Comparison of ENCODE assay signal across 15 cellular contexts in the genomic region with DNA sequence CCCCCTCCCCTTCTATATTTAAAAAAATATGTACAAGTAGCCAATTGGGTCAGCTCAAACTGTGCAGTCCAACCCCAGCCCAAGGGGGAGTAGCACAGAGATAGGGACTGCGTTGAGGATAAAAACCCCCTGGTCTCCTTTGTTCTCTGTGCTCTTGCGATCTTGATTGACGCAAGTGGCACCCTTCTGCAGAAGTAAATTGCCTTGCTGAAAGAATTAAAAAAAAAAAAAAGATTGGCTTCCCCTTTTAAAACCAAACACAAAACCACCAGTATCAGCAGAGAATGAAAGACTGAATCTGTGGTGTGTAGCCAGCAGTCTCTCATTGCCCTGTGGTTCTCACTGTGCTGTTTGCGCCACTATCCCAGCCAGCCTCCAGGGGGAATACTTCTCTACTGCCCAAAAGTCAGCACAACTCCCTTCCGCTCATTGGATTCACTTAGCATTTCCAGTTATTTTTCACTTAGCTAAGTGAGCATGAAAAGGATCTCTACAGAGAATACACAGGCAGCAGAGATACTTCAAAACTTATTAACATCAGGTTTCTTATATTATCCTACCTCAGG. TPM values are rescaled to one million over a fixed set of nuclear protein-coding genes. Genes with fewer than 3 reads are reported as not detected.
A peak's percentile ranks its signal among the peaks of the same experiment; 100 is the strongest.
DNase-seq lines count a peak whose midpoint lies in the region; ATAC-seq and TF ChIP-seq lines count a peak whose summit lies in the region.
"Had no signal": no experiment of that assay in that cellular context is flagged by ENCODE, and none has a peak within 500 bp of the region (broad histone marks: within the 10 kb centered on the region; RNA-seq: fewer than 3 reads in every experiment).

No MANE protein-coding gene starts in this region.

- no peak overlapping the region for H3K4me2 ChIP-seq in hepatocyte

- WGBS in heart right ventricle, 2 donors: 92 to 95% methylated on average over 5 of the region's 5 CpGs
- 91% methylated on average over 5 of the region's 5 CpGs for WGBS in hepatocyte (ENCODE audit: low lambda C conversion rate, missing lambda C conversion rate)

- no peak for ATAC-seq in heart right ventricle
- ATAC-seq in natural killer cell: no peak
- ATAC-seq in GM18867 (IDR thresholded peaks at IDR 0.05; ENCODE audit: unreplicated experiment): no peak
- ATAC-seq: pancreas had no signal

- peak overlapping the region in 1 of 2 donors; percentile 95 for H3K27ac Mint-ChIP-seq in natural killer cell
- H3K27ac Mint-ChIP-seq: activated B cell treated with CpG ODN at 0.5 μM for 24 hours had no signal

- H2AFZ ChIP-seq in hepatocyte: no peak overlapping the region

- in situ Hi-C loops in SK-MEL-5 (cut with HindIII; ENCODE audit: low pct_unique_long_range_greater_than_20kb, low sequenced_read_pairs) (no loop called here), ACHN (cut with HindIII; ENCODE audit: low pct_ligation_motif_present, low pct_unique_long_range_greater_than_20kb, low sequenced_read_pairs) (no loop called here)

- no peak for DNase-seq in left ventricle myocardium inferior
- no peak for DNase-seq in heart right ventricle
- DNase-seq in SK-MEL-5 (ENCODE audit: low read depth, low spot score): peak; percentile 11
- DNase-seq in hepatocyte (ENCODE audit: low spot score): peak; percentile 27
- no peak for DNase-seq in activated naive CD4-positive, alpha-beta T cell (lab: John Stamatoyannopoulos, UW)
- DNase-seq in natural killer cell: no peak
- DNase-seq in ACHN: no peak
- DNase-seq: activated B cell treated with CpG ODN at 0.5 μM for 24 hours; activated T-cell treated with anti-CD3 and anti-CD28 coated beads for 4 hours; effector CD8-positive, alpha-beta T cell; GF-D8; NCI-H510A treated with DMSO at 0.1 percent for 48 hours; pancreas had no signal

- no peaks in the 10 kb centered on the region for H3K9me2 ChIP-seq in hepatocyte (replicated peaks; ENCODE audit: insufficient read depth)

- intact Hi-C loops in left ventricle myocardium inferior (cut with micrococcal nuclease): no loop called here
- intact Hi-C loops in heart right ventricle (cut with DNase I): no loop called here
- intact Hi-C loops in natural killer cell (cut with micrococcal nuclease): loop anchor here (5.0 kb wide), 1 partner anchor 96 kb away; the partner anchor contains the start of gene UBE2D3

- H3K27me3 Mint-ChIP-seq in natural killer cell (ENCODE audit: low read depth in 2 of 2): no peaks in the 10 kb centered on the region
- H3K27me3 Mint-ChIP-seq: activated B cell treated with CpG ODN at 0.5 μM for 24 hours had no signal

- no peak overlapping the region for H3K4me3 ChIP-seq in left ventricle myocardium inferior
- no peak overlapping the region for H3K4me3 ChIP-seq in heart right ventricle
- no peak overlapping the region for H3K4me3 ChIP-seq in hepatocyte
- H3K4me3 ChIP-seq: pancreas, SJSA1 had no signal

- TF ChIP-seq CTCF in left ventricle myocardium inferior (IDR thresholded peaks at IDR 0.05; ENCODE audit: borderline replicate concordance) (peak; percentile 19), heart right ventricle (IDR thresholded peaks at IDR 0.05) (no peak), hepatocyte (IDR thresholded peaks at IDR 0.05; ENCODE audit: poor library complexity) (peak; percentile 20), natural killer cell (IDR thresholded peaks at IDR 0.05) (no peak)

- no peaks in the 10 kb centered on the region for H3K27me3 ChIP-seq in left ventricle myocardium inferior (ENCODE audit: low read depth)
- H3K27me3 ChIP-seq in heart right ventricle: no peaks in the 10 kb centered on the region
- H3K27me3 ChIP-seq in hepatocyte: no peaks in the 10 kb centered on the region
- H3K27me3 ChIP-seq: pancreas, SJSA1 had no signal

- H4K20me1 ChIP-seq in hepatocyte (ENCODE audit: insufficient read depth, poor library complexity, severe bottlenecking): no peaks in the 10 kb centered on the region

- H3K79me2 ChIP-seq in hepatocyte: peaks cover 46% of the 10 kb centered on the region

- H3K4me1 ChIP-seq in left ventricle myocardium inferior (peaks cover 34% of the 10 kb centered on the region), heart right ventricle (peaks cover 0 to 29% (median 13%) of the 10 kb centered on the region in 9 donors), hepatocyte (ENCODE audit: insufficient read depth) (peaks cover 26% of the 10 kb centered on the region)

- H3K4me3 Mint-ChIP-seq in natural killer cell: no peak overlapping the region
- H3K4me3 Mint-ChIP-seq: activated B cell treated with CpG ODN at 0.5 μM for 24 hours had no signal

- peaks cover 43 to 58% of the 10 kb centered on the region in 2 donors for H3K4me1 Mint-ChIP-seq in natural killer cell

- H3K36me3 Mint-ChIP-seq in natural killer cell: no peaks in the 10 kb centered on the region

- H3K36me3 ChIP-seq in left ventricle myocardium inferior: no peaks in the 10 kb centered on the region
- H3K36me3 ChIP-seq in heart right ventricle: peaks cover 0 to 13% (median 0%) of the 10 kb centered on the region in 9 donors
- H3K36me3 ChIP-seq in hepatocyte (replicated peaks; ENCODE audit: insufficient read depth, low read depth): no peaks in the 10 kb centered on the region
- H3K36me3 ChIP-seq: pancreas had no signal

- H3K9me3 ChIP-seq in left ventricle myocardium inferior (replicated peaks) (peaks cover 19% of the 10 kb centered on the region), heart right ventricle (peaks cover 0 to 18% (median 11%) of the 10 kb centered on the region in 11 donors), hepatocyte (ENCODE audit: low read depth) (no peaks in the 10 kb centered on the region)
- H3K9me3 ChIP-seq: pancreas, SJSA1 had no signal

- H3K9me3 Mint-ChIP-seq in natural killer cell: peaks cover 5 to 8% of the 10 kb centered on the region in 2 donors

- no peak overlapping the region for H3K27ac ChIP-seq in left ventricle myocardium inferior (replicated peaks)
- H3K27ac ChIP-seq in heart right ventricle: no peak overlapping the region
- no peak overlapping the region for H3K27ac ChIP-seq in hepatocyte
- H3K27ac ChIP-seq: pancreas, SJSA1 had no signal

RNA-seq across cellular contexts. Expression of gene MANBA, which starts 29.7 kb away (rescaled TPM):
- total RNA-seq in left ventricle myocardium inferior (30.3 TPM), heart right ventricle (10 to 100 TPM; 17.9 to 47.7 (median 28.5) TPM), hepatocyte (91.4 and 98.1 TPM in 2 replicates), natural killer cell (10 to 100 TPM; 38.1 to 43.2 (median 40.8) TPM)
- polyA plus RNA-seq in heart right ventricle (10 to 100 TPM in 1 of 2 donors, 1 to 10 TPM in 1; 8.9 to 10.7 TPM), hepatocyte (37.5 and 52.0 TPM in 2 replicates)
- total RNA-seq in SK-MEL-5 (2014; rRNA removed; shearing (Covaris generic)): 30.6 and 41.7 TPM in 2 replicates
- polyA plus RNA-seq in SK-MEL-5 (2015; cell fraction: cytosol; rRNA removed): 30.1 and 36.2 TPM in 2 replicates
- polyA plus RNA-seq in SK-MEL-5 (2015; cell fraction: nucleus; rRNA removed): 36.1 and 38.6 TPM in 2 replicates

Comparison
In these comparisons a context has a peak if more than half of its experiments do, and no peak if none do; other contexts are left out.
1. CTCF ChIP-seq: peak in left ventricle myocardium inferior (single experiment) and hepatocyte (single experiment); none in heart right ventricle (0 of 9) and natural killer cell (single experiment).
2. DNase-seq: peak in SK-MEL-5 (single experiment) and hepatocyte (single experiment); none in left ventricle myocardium inferior (single experiment), heart right ventricle (0 of 2), activated naive CD4-positive, alpha-beta T cell (0 of 4), natural killer cell (single experiment) and ACHN (single experiment).